21 cellular contexts compared by ENCODE assay signal in the genomic region with DNA sequence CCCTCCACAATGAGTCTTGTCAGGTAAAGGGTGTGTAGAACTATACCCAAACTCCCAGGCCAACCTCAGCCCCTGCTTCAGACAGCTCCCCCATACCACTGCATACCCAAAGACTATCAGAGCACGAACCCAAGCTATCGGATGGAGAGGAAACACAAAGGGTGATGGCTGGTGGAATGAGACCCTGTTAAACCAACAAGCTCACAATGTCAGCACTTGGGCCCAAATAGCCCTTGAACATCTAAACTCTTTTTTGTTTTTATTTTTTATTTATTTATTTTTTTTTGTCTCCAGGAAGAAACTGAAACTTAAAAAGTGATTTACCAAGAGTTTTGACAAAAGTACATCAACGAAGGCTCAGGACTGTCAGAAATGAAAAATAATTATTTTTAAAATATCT. TPM values are rescaled to one million over a fixed set of nuclear protein-coding genes. Genes with fewer than 3 reads are reported as not detected.
DNase-seq lines count a peak whose midpoint lies in the region; ATAC-seq and TF ChIP-seq lines count a peak whose summit lies in the region.
"Had no signal": no experiment of that assay in that cellular context is flagged by ENCODE, and none has a peak within 500 bp of the region (broad histone marks: within the 10 kb centered on the region; RNA-seq: fewer than 3 reads in every experiment).

No MANE protein-coding gene starts in this region.

- peaks cover 5 to 69% (median 31%) of the 10 kb centered on the region in 11 experiments; a peak in 21 of 22 replicates for H3K36me3 ChIP-seq in BLaER1 treated with 17β-estradiol and CSF1 and Interleukin-3, amounts not matched to agents 10 nM and 100 nM
- H3K36me3 ChIP-seq in CD4-positive, alpha-beta memory T cell (ENCODE audit: insufficient read depth, low read length), result no peaks in the 10 kb centered on the region
- H3K36me3 ChIP-seq in naive thymus-derived CD4-positive, alpha-beta T cell (ENCODE audit: control insufficient read depth in 2 of 3, insufficient read depth in 3 of 3, low read length in 3 of 3), result no peaks in the 10 kb centered on the region
- H3K36me3 ChIP-seq: sigmoid colon had no signal

- peak overlapping the region in 9 of 11 experiments; percentile 80 to 91 (median 89); a peak in 18 of 22 replicates for H3K27ac ChIP-seq in BLaER1 treated with 17β-estradiol and CSF1 and Interleukin-3, amounts not matched to agents 10 nM and 100 nM
- H3K27ac ChIP-seq in CD4-positive, alpha-beta memory T cell (ENCODE audit: low read depth, low read length), result peak overlapping the region; percentile 47
- peak overlapping the region; percentile 79 for H3K27ac ChIP-seq in naive thymus-derived CD4-positive, alpha-beta T cell (ENCODE audit: low read depth, low read length)
- H3K27ac ChIP-seq: PC-9, sigmoid colon had no signal

- H3K4me2 ChIP-seq in BLaER1 treated with 17β-estradiol and CSF1 and Interleukin-3, amounts not matched to agents 10 nM and 100 nM, result peak overlapping the region; percentile 15 to 94 (median 80); a peak in 16 of 22 replicates
- H3K4me2 ChIP-seq: PC-9 had no signal

- no peaks in the 10 kb centered on the region for H3K27me3 Mint-ChIP-seq in CD4-positive, alpha-beta memory T cell
- no peaks in the 10 kb centered on the region for H3K27me3 Mint-ChIP-seq in activated naive CD8-positive, alpha-beta T cell
- H3K27me3 Mint-ChIP-seq in naive thymus-derived CD4-positive, alpha-beta T cell, result no peaks in the 10 kb centered on the region
- H3K27me3 Mint-ChIP-seq: stimulated activated naive B cell treated with anti-CD40 and anti-IgM and Interleukin-4, amounts not matched to agents 10 μg/mL and 1 μg/mL and 100 μg/mL, for 72 hours had no signal

- 93 to 94% methylated on average over 3 of the region's 3 CpGs for WGBS in lower leg skin, 2 donors

- peaks cover 28 to 95% (median 68%) of the 10 kb centered on the region in 11 experiments for H4K20me1 ChIP-seq in BLaER1 treated with 17β-estradiol and CSF1 and Interleukin-3, amounts not matched to agents 10 nM and 100 nM

- 0 out of 20 replicates have a peak overlapping the region, but pooled peaks of 1 of the 10 experiments have one; percentile 4 for H3K4me3 ChIP-seq in BLaER1 treated with 17β-estradiol and CSF1 and Interleukin-3, amounts not matched to agents 10 nM and 100 nM
- H3K4me3 ChIP-seq in CD4-positive, alpha-beta memory T cell (ENCODE audit: low read length in 2 of 2), result no peak overlapping the region
- H3K4me3 ChIP-seq in naive thymus-derived CD4-positive, alpha-beta T cell (ENCODE audit: low read length), result no peak overlapping the region
- no peak overlapping the region for H3K4me3 ChIP-seq in lower leg skin (ENCODE audit: low read depth, poor library complexity, severe bottlenecking)
- H3K4me3 ChIP-seq: PC-9, sigmoid colon had no signal

- no peaks in the 10 kb centered on the region for H3K9me3 ChIP-seq in BLaER1 treated with 17β-estradiol and CSF1 and Interleukin-3, amounts not matched to agents 10 nM and 100 nM (replicated peaks in 1 of 11)
- H3K9me3 ChIP-seq in CD4-positive, alpha-beta memory T cell (ENCODE audit: control insufficient read depth in 1 of 2, low read length in 2 of 2), result no peaks in the 10 kb centered on the region
- H3K9me3 ChIP-seq in naive thymus-derived CD4-positive, alpha-beta T cell (ENCODE audit: control insufficient read depth in 2 of 3, low read length in 3 of 3), result no peaks in the 10 kb centered on the region
- H3K9me3 ChIP-seq: sigmoid colon had no signal

- peak overlapping the region in 6 of 8 donors; percentile 27 to 69 (median 62) for H3K4me3 Mint-ChIP-seq in CD4-positive, alpha-beta memory T cell
- peak overlapping the region; percentile 35 for H3K4me3 Mint-ChIP-seq in activated naive CD8-positive, alpha-beta T cell
- peak overlapping the region in 9 of 10 donors; percentile 48 to 86 (median 65) for H3K4me3 Mint-ChIP-seq in naive thymus-derived CD4-positive, alpha-beta T cell
- H3K4me3 Mint-ChIP-seq: stimulated activated naive B cell treated with anti-CD40 and anti-IgM and Interleukin-4, amounts not matched to agents 10 μg/mL and 1 μg/mL and 100 μg/mL, for 72 hours; T-helper 1 cell treated with Interleukin-12 subunit alpha and Interleukin-12 subunit beta and Interleukin-4 antibody, amounts not matched to agents 30 μg/mL and 1 μg/mL, for 36 hours had no signal

- ATAC-seq in naive thymus-derived CD4-positive, alpha-beta T cell, result no peak
- no peak for ATAC-seq in GM21390 (IDR thresholded peaks at IDR 0.05; ENCODE audit: unreplicated experiment)
- ATAC-seq: stimulated activated naive B cell treated with anti-CD40 and anti-IgM and Interleukin-4, amounts not matched to agents 10 μg/mL and 1 μg/mL and 100 μg/mL, for 72 hours had no signal

- peak overlapping the region; percentile 79 to 97 (median 90) for H3K27ac Mint-ChIP-seq in CD4-positive, alpha-beta memory T cell
- peak overlapping the region; percentile 66 for H3K27ac Mint-ChIP-seq in activated naive CD8-positive, alpha-beta T cell
- H3K27ac Mint-ChIP-seq in naive thymus-derived CD4-positive, alpha-beta T cell, result peak overlapping the region; percentile 71 to 100 (median 94)
- H3K27ac Mint-ChIP-seq: stimulated activated naive B cell treated with anti-CD40 and anti-IgM and Interleukin-4, amounts not matched to agents 10 μg/mL and 1 μg/mL and 100 μg/mL, for 72 hours; T-helper 1 cell treated with Interleukin-12 subunit alpha and Interleukin-12 subunit beta and Interleukin-4 antibody, amounts not matched to agents 30 μg/mL and 1 μg/mL, for 36 hours had no signal

- no peak for TF ChIP-seq POLR2A in lower leg skin (IDR thresholded peaks at IDR 0.05)

- H3K27me3 ChIP-seq in BLaER1 treated with 17β-estradiol and CSF1 and Interleukin-3, amounts not matched to agents 10 nM and 100 nM, result no peaks in the 10 kb centered on the region
- H3K27me3 ChIP-seq in CD4-positive, alpha-beta memory T cell (ENCODE audit: insufficient read depth, low read length), result no peaks in the 10 kb centered on the region
- no peaks in the 10 kb centered on the region for H3K27me3 ChIP-seq in naive thymus-derived CD4-positive, alpha-beta T cell (ENCODE audit: control insufficient read depth in 2 of 2, insufficient read depth in 2 of 2, low read length in 2 of 2)
- H3K27me3 ChIP-seq: sigmoid colon had no signal

- H3K9ac ChIP-seq in BLaER1 treated with 17β-estradiol and CSF1 and Interleukin-3, amounts not matched to agents 10 nM and 100 nM, result peak overlapping the region in 6 of 11 experiments; percentile 4 to 80 (median 50); a peak in 8 of 22 replicates

- peaks cover 7 to 8% of the 10 kb centered on the region in 2 donors for H3K36me3 Mint-ChIP-seq in CD4-positive, alpha-beta memory T cell
- no peaks in the 10 kb centered on the region for H3K36me3 Mint-ChIP-seq in activated naive CD8-positive, alpha-beta T cell
- H3K36me3 Mint-ChIP-seq in naive thymus-derived CD4-positive, alpha-beta T cell, result peaks cover 0 to 14% (median 3%) of the 10 kb centered on the region in 5 donors

- POLR2A ChIA-PET in CD4-positive, alpha-beta memory T cell (lab: Charles Lee; ENCODE audit: partially characterized antibody), result interaction anchor here (0.9 to 3.4 kb wide), 4 partner anchors 8 to 336 kb away, joined by 3 to 61 read pairs (median 12); a partner anchor contains a TSS
- POLR2A ChIA-PET in naive thymus-derived CD4-positive, alpha-beta T cell (lab: Charles Lee), result interaction anchor here (0.6 to 4.1 kb wide), 7 partner anchors 9 to 322 kb away, joined by 3 to 88 read pairs (median 3); a partner anchor contains a TSS

- TF ChIP-seq CTCF in lower leg skin (IDR thresholded peaks at IDR 0.05), result no peak
- TF ChIP-seq CTCF in GM13977 (IDR thresholded peaks at IDR 0.05; ENCODE audit: extremely low read depth, insufficient read depth, missing control alignments), result no peak

- peaks cover 58 to 93% (median 76%) of the 10 kb centered on the region in 10 experiments for H3K4me1 ChIP-seq in BLaER1 treated with 17β-estradiol and CSF1 and Interleukin-3, amounts not matched to agents 10 nM and 100 nM
- H3K4me1 ChIP-seq in CD4-positive, alpha-beta memory T cell (ENCODE audit: insufficient read depth, low read length), result peaks cover 80% of the 10 kb centered on the region
- H3K4me1 ChIP-seq in naive thymus-derived CD4-positive, alpha-beta T cell (ENCODE audit: control insufficient read depth in 2 of 2, insufficient read depth in 2 of 2, low read length in 2 of 2), result peaks cover 47 to 71% of the 10 kb centered on the region in 2 donors

- intact Hi-C loops in CD4-positive, alpha-beta memory T cell (cut with micrococcal nuclease), result no loop called here
- intact Hi-C loops in naive thymus-derived CD4-positive, alpha-beta T cell (cut with micrococcal nuclease), result no loop called here
- intact Hi-C loops in lower leg skin (cut with DNase I; ENCODE audit: low total_unique reads), result no loop called here

- in situ Hi-C loops in GM13977 (cut with MboI; ENCODE audit: low pct_unique_long_range_greater_than_20kb, low sequenced_read_pairs, unreplicated experiment), result no loop called here

- CTCF ChIA-PET in CD4-positive, alpha-beta memory T cell (lab: Charles Lee; ENCODE audit: partially characterized antibody), result interaction anchor here (1.4 to 3.1 kb wide), 4 partner anchors 11 to 68 kb away, joined by 3 to 13 read pairs (median 11); a partner anchor contains a TSS
- CTCF ChIA-PET in naive thymus-derived CD4-positive, alpha-beta T cell (lab: Charles Lee), result interaction anchor here (3.0 kb wide), 1 partner anchor 33 kb away, joined by 9 read pairs; a partner anchor contains a TSS

- no peak for DNase-seq in CD4-positive, alpha-beta memory T cell
- no peak for DNase-seq in naive thymus-derived CD4-positive, alpha-beta T cell
- no peak for DNase-seq in lower leg skin (ENCODE audit: low spot score in 2 of 2)
- DNase-seq in GM13977 (ENCODE audit: low spot score), result no peak
- DNase-seq: activated CD4-positive, alpha-beta T cell treated with anti-CD3 and anti-CD28 coated beads, Interleukin-2, amount 50 U/mL, for 4 hours; Calu3; caudate nucleus; foreskin fibroblast; mammary epithelial cell; NCI-H1048; NCI-H2029 treated with DMSO at 0.1 percent for 48 hours; PC-9; sigmoid colon; stimulated activated naive B cell treated with anti-CD40 and anti-IgM and Interleukin-4, amounts not matched to agents 10 μg/mL and 1 μg/mL and 100 μg/mL, for 72 hours had no signal

- H3K4me1 Mint-ChIP-seq in CD4-positive, alpha-beta memory T cell, result peaks cover 61 to 81% (median 71%) of the 10 kb centered on the region in 4 donors
- peaks cover 80% of the 10 kb centered on the region for H3K4me1 Mint-ChIP-seq in activated naive CD8-positive, alpha-beta T cell (ENCODE audit: low read depth)
- peaks cover 59 to 93% (median 84%) of the 10 kb centered on the region in 7 donors for H3K4me1 Mint-ChIP-seq in naive thymus-derived CD4-positive, alpha-beta T cell

- no peaks in the 10 kb centered on the region for H3K9me3 Mint-ChIP-seq in CD4-positive, alpha-beta memory T cell
- no peaks in the 10 kb centered on the region for H3K9me3 Mint-ChIP-seq in activated naive CD8-positive, alpha-beta T cell (ENCODE audit: low read depth)
- no peaks in the 10 kb centered on the region for H3K9me3 Mint-ChIP-seq in naive thymus-derived CD4-positive, alpha-beta T cell
- H3K9me3 Mint-ChIP-seq: stimulated activated naive B cell treated with anti-CD40 and anti-IgM and Interleukin-4, amounts not matched to agents 10 μg/mL and 1 μg/mL and 100 μg/mL, for 72 hours; T-helper 1 cell treated with Interleukin-12 subunit alpha and Interleukin-12 subunit beta and Interleukin-4 antibody, amounts not matched to agents 30 μg/mL and 1 μg/mL, for 36 hours had no signal

RNA-seq across cellular contexts. Expression of a gene that starts 10.6 kb away (rescaled TPM):
- 10 to 100 TPM; 61.3 to 66.7 TPM for total RNA-seq in CD4-positive, alpha-beta memory T cell
- 10 to 100 TPM; 33.1 to 52.0 TPM for polyA plus RNA-seq in CD4-positive, alpha-beta memory T cell
- 10 to 100 TPM; 38.8 to 79.1 (median 50.4) TPM for total RNA-seq in naive thymus-derived CD4-positive, alpha-beta T cell
- 10 to 100 TPM; 46.2 to 81.9 TPM for polyA plus RNA-seq in naive thymus-derived CD4-positive, alpha-beta T cell
- total RNA-seq in lower leg skin, result 100 to 1,000 TPM in 3 of 4 donors, 10 to 100 TPM in 1; 88.7 to 142 (median 141) TPM

RNA-seq across cellular contexts. Expression of a gene that starts 19.5 kb away (rescaled TPM):
- not detected for total RNA-seq in CD4-positive, alpha-beta memory T cell
- polyA plus RNA-seq in CD4-positive, alpha-beta memory T cell, result not detected
- under 1 TPM in 1 of 5 experiments, not detected in 4; 0.42 TPM for total RNA-seq in naive thymus-derived CD4-positive, alpha-beta T cell
- not detected for polyA plus RNA-seq in naive thymus-derived CD4-positive, alpha-beta T cell
- not detected for total RNA-seq in lower leg skin
- total RNA-seq: Calu3, dermis microvascular lymphatic vessel endothelial cell, LHCN-M2, PC-9, sigmoid colon had no signal
- polyA plus RNA-seq: mammary epithelial cell had no signal

RNA-seq across cellular contexts. Expression of a gene that starts 32.9 kb away (rescaled TPM):
- total RNA-seq in CD4-positive, alpha-beta memory T cell, result 10 to 100 TPM; 16.9 to 17.1 TPM
- polyA plus RNA-seq in CD4-positive, alpha-beta memory T cell, result 10 to 100 TPM in 1 of 2 donors, 1 to 10 TPM in 1; 5.5 to 14.2 TPM
- 10 to 100 TPM; 18.3 to 51.6 (median 20.6) TPM for total RNA-seq in naive thymus-derived CD4-positive, alpha-beta T cell
- polyA plus RNA-seq in naive thymus-derived CD4-positive, alpha-beta T cell, result 10 to 100 TPM in 1 of 2 donors, 1 to 10 TPM in 1; 8.4 to 13.9 TPM
- total RNA-seq in lower leg skin, result 10 to 100 TPM; 23.1 to 36.0 (median 25.9) TPM

RNA-seq across cellular contexts. Expression of a gene that starts 38.5 kb away (rescaled TPM):
- total RNA-seq in CD4-positive, alpha-beta memory T cell, result not detected
- not detected for polyA plus RNA-seq in CD4-positive, alpha-beta memory T cell
- total RNA-seq in naive thymus-derived CD4-positive, alpha-beta T cell, result not detected
- not detected for polyA plus RNA-seq in naive thymus-derived CD4-positive, alpha-beta T cell
- total RNA-seq in lower leg skin, result 1 to 10 TPM in 1 of 4 donors, under 1 TPM in 1, not detected in 2; 0.42 to 2.6 TPM
- total RNA-seq: Calu3, dermis microvascular lymphatic vessel endothelial cell, LHCN-M2, mammary epithelial cell, PC-9, sigmoid colon had no signal
- polyA plus RNA-seq: mammary epithelial cell, sigmoid colon, thymus had no signal
